ENCODE assay signal across 12 cellular contexts in genomic region chr13:31042501-31043165, GRCh38.
DNase-seq lines count a peak whose midpoint lies in the region; ATAC-seq and TF ChIP-seq lines count a peak whose summit lies in the region.
"Had no signal": no experiment of that assay in that cellular context is flagged by ENCODE, and none has a peak within 500 bp of the region (broad histone marks: within the 10 kb centered on the region; RNA-seq: fewer than 3 reads in every experiment).

No MANE protein-coding gene starts in this region.

- no peak overlapping the region for H3K4me3 ChIP-seq in CD8-positive, alpha-beta memory T cell (ENCODE audit: low read length)
- H3K4me3 ChIP-seq in IMR-90 (ENCODE audit: insufficient read depth, low read depth, low read length) (no peak overlapping the region), ovary (no peak overlapping the region)
- H3K4me3 ChIP-seq: GM23338, heart left ventricle, testis had no signal

- H3K9ac ChIP-seq in IMR-90 (ENCODE audit: low read depth, low read length), result no peak overlapping the region

- peak overlapping the region in 5 of 7 donors; percentile 3 to 70 (median 6) for H3K4me3 Mint-ChIP-seq in CD8-positive, alpha-beta memory T cell
- H3K4me3 Mint-ChIP-seq in activated CD4-positive, alpha-beta memory T cell treated with anti-CD3 and anti-CD28 coated beads, Interleukin-2, amount 10 ng/mL, durations not matched to agents 7 days and 5 days, result peak overlapping the region; percentile 16
- H3K4me3 Mint-ChIP-seq in memory B cell, result peak overlapping the region; percentile 12
- H3K4me3 Mint-ChIP-seq: GM23338, neural crest cell had no signal

- H4K20me1 ChIP-seq in IMR-90 (ENCODE audit: insufficient read depth, low read length), result no peaks in the 10 kb centered on the region

- H2BK20ac ChIP-seq in IMR-90 (ENCODE audit: low read depth, low read length), result no peak overlapping the region

- H2BK5ac ChIP-seq in IMR-90 (ENCODE audit: low read depth, low read length, poor library complexity, severe bottlenecking), result no peak overlapping the region

- no peaks in the 10 kb centered on the region for H3K36me3 ChIP-seq in CD8-positive, alpha-beta memory T cell (ENCODE audit: insufficient read depth, low read length)
- no peaks in the 10 kb centered on the region for H3K36me3 ChIP-seq in IMR-90 (ENCODE audit: control insufficient read depth, insufficient read depth, low read length)
- no peaks in the 10 kb centered on the region for H3K36me3 ChIP-seq in ovary
- H3K36me3 ChIP-seq: heart left ventricle had no signal

- H3K56ac ChIP-seq in IMR-90 (ENCODE audit: extremely low read depth, insufficient read depth, low read length), result no peak overlapping the region

- peaks cover 23 to 59% (median 41%) of the 10 kb centered on the region in 3 donors for H3K4me1 Mint-ChIP-seq in CD8-positive, alpha-beta memory T cell
- peaks cover 55% of the 10 kb centered on the region for H3K4me1 Mint-ChIP-seq in activated CD4-positive, alpha-beta memory T cell treated with anti-CD3 and anti-CD28 coated beads, Interleukin-2, amount 10 ng/mL, durations not matched to agents 7 days and 5 days
- H3K4me1 Mint-ChIP-seq in memory B cell, result peaks cover 27% of the 10 kb centered on the region

- no peaks in the 10 kb centered on the region for H3K36me3 Mint-ChIP-seq in CD8-positive, alpha-beta memory T cell
- peaks cover 6% of the 10 kb centered on the region for H3K36me3 Mint-ChIP-seq in activated CD4-positive, alpha-beta memory T cell treated with anti-CD3 and anti-CD28 coated beads, Interleukin-2, amount 10 ng/mL, durations not matched to agents 7 days and 5 days (ENCODE audit: low read depth)
- no peaks in the 10 kb centered on the region for H3K36me3 Mint-ChIP-seq in memory B cell

- WGBS in IMR-90 (ENCODE audit: extremely low coverage in 2 of 2, insufficient read length in 1 of 2), 2 experiments, result 98% methylated on average over 10 of the region's 15 CpGs; no CpG with 5 or more reads in 1 of the 2 experiments
- 88 to 93% (median 89%) methylated on average over 15 of the region's 15 CpGs for WGBS in ovary, 3 donors

- no peaks in the 10 kb centered on the region for H3K27me3 ChIP-seq in CD8-positive, alpha-beta memory T cell (ENCODE audit: insufficient read depth, low read length, poor library complexity, severe bottlenecking)
- H3K27me3 ChIP-seq in IMR-90 (ENCODE audit: control insufficient read depth, insufficient read depth, low read length), result no peaks in the 10 kb centered on the region
- H3K27me3 ChIP-seq in ovary, result no peaks in the 10 kb centered on the region
- H3K27me3 ChIP-seq: testis had no signal

- H4K91ac ChIP-seq in IMR-90 (ENCODE audit: insufficient read depth, low read depth, low read length), result no peak overlapping the region; the same call in 1 of the 2 replicates

- H3K27ac ChIP-seq in CD8-positive, alpha-beta memory T cell (ENCODE audit: low read depth, low read length), result no peak overlapping the region
- H3K27ac ChIP-seq in IMR-90 (ENCODE audit: insufficient read depth, low read length) (no peak overlapping the region), ovary (no peak overlapping the region)
- H3K27ac ChIP-seq: heart left ventricle, testis had no signal

- no peaks in the 10 kb centered on the region for H3K9me3 ChIP-seq in CD8-positive, alpha-beta memory T cell (ENCODE audit: low read length)
- H3K9me3 ChIP-seq in IMR-90 (ENCODE audit: control insufficient read depth, insufficient read depth, low read length), result no peaks in the 10 kb centered on the region
- no peaks in the 10 kb centered on the region for H3K9me3 ChIP-seq in ovary
- H3K9me3 ChIP-seq: heart left ventricle, testis had no signal

- no peak for ATAC-seq in IMR-90 (ENCODE audit: low read depth)
- peak; percentile 17 for ATAC-seq in memory B cell (ENCODE audit: low read depth)
- no peak for ATAC-seq in GM19035 (IDR thresholded peaks at IDR 0.05; ENCODE audit: unreplicated experiment)
- ATAC-seq: GM23338, heart left ventricle had no signal

- H3K27ac Mint-ChIP-seq in CD8-positive, alpha-beta memory T cell, result peak overlapping the region in 1 of 8 donors; percentile 67
- no peak overlapping the region for H3K27ac Mint-ChIP-seq in activated CD4-positive, alpha-beta memory T cell treated with anti-CD3 and anti-CD28 coated beads, Interleukin-2, amount 10 ng/mL, durations not matched to agents 7 days and 5 days
- H3K27ac Mint-ChIP-seq in memory B cell, result no peak overlapping the region
- H3K27ac Mint-ChIP-seq: GM23338 had no signal

- H3K14ac ChIP-seq in IMR-90 (replicated peaks; ENCODE audit: low read depth, low read length), result no peak overlapping the region

- H2BK120ac ChIP-seq in IMR-90 (ENCODE audit: low read depth, low read length), result no peak overlapping the region

- H2AK9ac ChIP-seq in IMR-90 (replicated peaks; ENCODE audit: low read depth, low read length, poor library complexity), result no peak overlapping the region

- H3K18ac ChIP-seq in IMR-90 (ENCODE audit: low read depth, low read length), result no peak overlapping the region

- CTCF ChIA-PET in CD8-positive, alpha-beta memory T cell (lab: Charles Lee), result no interaction called here
- CTCF ChIA-PET in IMR-90 (lab: Yijun Ruan, JAX), result no interaction called here
- CTCF ChIA-PET in activated CD4-positive, alpha-beta memory T cell treated with anti-CD3 and anti-CD28 coated beads, Interleukin-2, amount 10 ng/mL, durations not matched to agents 7 days and 5 days (lab: Charles Lee), result interaction anchor here (2.9 to 7.6 kb wide), 2 partner anchors 17 to 64 kb away, joined by 11 to 43 read pairs; no protein-coding TSS in a partner anchor

- H3K23ac ChIP-seq in IMR-90 (ENCODE audit: low read depth, low read length), result no peak overlapping the region

- no peak overlapping the region for H3K4ac ChIP-seq in IMR-90 (ENCODE audit: low read depth, low read length)

- peak overlapping the region; percentile 39; the same call in 1 of the 2 replicates for H2AK5ac ChIP-seq in IMR-90 (ENCODE audit: low read depth, low read length)

- no peak overlapping the region for H2BK15ac ChIP-seq in IMR-90 (ENCODE audit: low read depth, low read length)

- H3K27me3 Mint-ChIP-seq in CD8-positive, alpha-beta memory T cell, result peaks cover 7 to 29% of the 10 kb centered on the region in 2 donors
- H3K27me3 Mint-ChIP-seq in activated CD4-positive, alpha-beta memory T cell treated with anti-CD3 and anti-CD28 coated beads, Interleukin-2, amount 10 ng/mL, durations not matched to agents 7 days and 5 days, result peaks cover 45% of the 10 kb centered on the region
- peaks cover 23% of the 10 kb centered on the region for H3K27me3 Mint-ChIP-seq in memory B cell

- no peak overlapping the region for H4K5ac ChIP-seq in IMR-90 (ENCODE audit: low read depth, low read length)

- no peak overlapping the region for H3K4me2 ChIP-seq in IMR-90 (ENCODE audit: low read depth, low read length)
- H3K4me2 ChIP-seq: GM23338 had no signal

- no peak overlapping the region for H4K8ac ChIP-seq in IMR-90 (ENCODE audit: low read depth in 2 of 2, low read length in 2 of 2)

- DNase-seq in CD8-positive, alpha-beta memory T cell, result no peak
- no peak for DNase-seq in IMR-90
- no peak for DNase-seq in activated CD4-positive, alpha-beta memory T cell treated with anti-CD3 and anti-CD28 coated beads, Interleukin-2, amount 10 ng/mL, durations not matched to agents 7 days and 5 days
- no peak for DNase-seq in memory B cell (ENCODE audit: low spot score in 2 of 2)
- no peak for DNase-seq in NCI-H187 (lab: John Stamatoyannopoulos, UW)
- no peak for DNase-seq in ovary
- DNase-seq: heart left ventricle, NCI-H526 treated with DMSO at 0.1 percent for 48 hours, testis had no signal

- POLR2A ChIA-PET in CD8-positive, alpha-beta memory T cell (lab: Charles Lee), result no interaction called here
- POLR2A ChIA-PET in IMR-90 (lab: Charles Lee; ENCODE audit: unreplicated experiment), result no interaction called here
- POLR2A ChIA-PET in activated CD4-positive, alpha-beta memory T cell treated with anti-CD3 and anti-CD28 coated beads, Interleukin-2, amount 10 ng/mL, durations not matched to agents 7 days and 5 days (lab: Charles Lee), result no interaction called here

- TF ChIP-seq EP300 in ovary (IDR thresholded peaks at IDR 0.05), result no peak

- no peak for TF ChIP-seq RAD21 in IMR-90 (IDR thresholded peaks at IDR 0.05; ENCODE audit: low read length)

- TF ChIP-seq POLR2A in IMR-90 (IDR thresholded peaks at IDR 0.05; ENCODE audit: low read depth, low read length) (no peak), ovary (IDR thresholded peaks at IDR 0.05) (no peak)

- BruUV-seq in IMR-90 (replicated peaks; lab: Mats Ljungman, UMichigan), result no TSS peak

- H3K79me1 ChIP-seq in IMR-90 (ENCODE audit: low read depth in 1 of 2, low read length in 2 of 2), result no peaks in the 10 kb centered on the region; a peak in 1 of 4 replicates

- no peaks in the 10 kb centered on the region for H3K9me3 Mint-ChIP-seq in CD8-positive, alpha-beta memory T cell
- no peaks in the 10 kb centered on the region for H3K9me3 Mint-ChIP-seq in activated CD4-positive, alpha-beta memory T cell treated with anti-CD3 and anti-CD28 coated beads, Interleukin-2, amount 10 ng/mL, durations not matched to agents 7 days and 5 days
- H3K9me3 Mint-ChIP-seq in memory B cell, result no peaks in the 10 kb centered on the region
- H3K9me3 Mint-ChIP-seq: GM23338, neural crest cell had no signal

- intact Hi-C loops in IMR-90 (cut with micrococcal nuclease) (loop anchor here (5.0 kb wide), 2 partner anchors 65 to 910 kb away; no protein-coding TSS in a partner anchor), ovary (cut with DNase I) (loop anchor here in 2 of 4 donors (5.0 to 10.0 kb wide), 2 partner anchors 910 to 928 kb away; no protein-coding TSS in a partner anchor)

- no peak for TF ChIP-seq CTCF in IMR-90 (conservative IDR thresholded peaks at IDR 0.05; ENCODE audit: low read depth, low read length)
- TF ChIP-seq CTCF in ovary (IDR thresholded peaks at IDR 0.05), result no peak

- in situ Hi-C loops in IMR-90 (cut with MboI; ENCODE audit: low sequenced_read_pairs), result loop anchor here (10.0 to 25.0 kb wide), 3 partner anchors 405 to 905 kb away; partner anchors contain the start of gene HMGB1

- H2AFZ ChIP-seq in IMR-90 (replicated peaks; ENCODE audit: low read length, poor library complexity), result no peak overlapping the region
- H2AFZ ChIP-seq: GM23338 had no signal

- peaks cover 45% of the 10 kb centered on the region for H3K4me1 ChIP-seq in CD8-positive, alpha-beta memory T cell (ENCODE audit: insufficient read depth, low read length)
- H3K4me1 ChIP-seq in IMR-90 (ENCODE audit: control insufficient read depth, insufficient read depth, low read length) (peaks cover 20% of the 10 kb centered on the region), ovary (ENCODE audit: insufficient read depth) (peaks cover 4% of the 10 kb centered on the region)

- peaks cover 11% of the 10 kb centered on the region; the same call in 1 of the 2 replicates for H3K9me1 ChIP-seq in IMR-90 (ENCODE audit: insufficient read depth, low read length)

- dilution Hi-C loops in IMR-90 (cut with HindIII; ENCODE audit: low sequenced_read_pairs, unreplicated experiment), result no loop called here

TF ChIP-seq in IMR-90, 13 proteins besides CTCF, POLR2A, EP300 and RAD21 (continues in another document):
- TF ChIP-seq CHD1 (IDR thresholded peaks at IDR 0.05; ENCODE audit: low read depth, low read length), result no peak
